Comparison of ENCODE assay signal across 10 cellular contexts in genomic region chr10:27746364-27747095, GRCh38. TPM values are rescaled to one million over a fixed set of nuclear protein-coding genes. Genes with fewer than 3 reads are reported as not detected.
DNase-seq lines count a peak whose midpoint lies in the region; ATAC-seq and TF ChIP-seq lines count a peak whose summit lies in the region.
"Had no signal": no experiment of that assay in that cellular context is flagged by ENCODE, and none has a peak within 500 bp of the region (broad histone marks: within the 10 kb centered on the region; RNA-seq: fewer than 3 reads in every experiment).

No MANE protein-coding gene starts in this region.

- no peak for DNase-seq in left ventricle myocardium inferior
- no peak for DNase-seq in cardiac septum (ENCODE audit: low spot score)
- DNase-seq in naive B cell, result no peak
- DNase-seq in uterus, result no peak
- no peak for DNase-seq in NCI-H69 (lab: John Stamatoyannopoulos, UW)
- DNase-seq in globus pallidus (ENCODE audit: low spot score), result no peak
- DNase-seq in Kasumi-1 (lab: John Stamatoyannopoulos, UW), result no peak
- DNase-seq: DMS 273 treated with DMSO at 0.1 percent for 48 hours had no signal

- H3K4me1 Mint-ChIP-seq in brain (peaks cover 34% of the 10 kb centered on the region), naive B cell (peaks cover 23 to 47% (median 37%) of the 10 kb centered on the region in 3 donors)

- H3K4me3 Mint-ChIP-seq in brain, result peak overlapping the region; percentile 79 to 88 (median 85)
- H3K4me3 Mint-ChIP-seq in naive B cell, result peak overlapping the region in 7 of 8 donors; percentile 26 to 73 (median 62)

- H3K27ac ChIP-seq in left ventricle myocardium inferior (replicated peaks) (no peak overlapping the region), uterus (no peak overlapping the region)

- H3K36me3 ChIP-seq in left ventricle myocardium inferior (no peaks in the 10 kb centered on the region), uterus (no peaks in the 10 kb centered on the region)

- H3K27ac Mint-ChIP-seq in brain (peak overlapping the region in 1 of 5 experiments; percentile 16), naive B cell (peak overlapping the region in 2 of 6 donors; percentile 2 to 37)

- H3K4me1 ChIP-seq in left ventricle myocardium inferior, result peaks cover 55% of the 10 kb centered on the region
- H3K4me1 ChIP-seq in uterus, result peaks cover 4 to 21% of the 10 kb centered on the region in 2 donors

- intact Hi-C loops in left ventricle myocardium inferior (cut with micrococcal nuclease), result no loop called here
- intact Hi-C loops in cardiac septum (cut with DNase I), result no loop called here
- intact Hi-C loops in uterus (cut with DNase I; ENCODE audit: low total_unique reads), result no loop called here

- no peak for ATAC-seq in naive B cell (ENCODE audit: low read depth in 2 of 2)
- ATAC-seq: K562 had no signal

- no peaks in the 10 kb centered on the region for H3K9me3 ChIP-seq in left ventricle myocardium inferior (replicated peaks)
- no peaks in the 10 kb centered on the region for H3K9me3 ChIP-seq in uterus

- H3K4me3 ChIP-seq in left ventricle myocardium inferior (peak overlapping the region; percentile 81), uterus (peak overlapping the region; percentile 20 to 62)
- H3K4me3 ChIP-seq: K562 had no signal

- TF ChIP-seq CTCF in left ventricle myocardium inferior (IDR thresholded peaks at IDR 0.05; ENCODE audit: borderline replicate concordance), result no peak
- TF ChIP-seq CTCF in brain (conservative IDR thresholded peaks at IDR 0.05), result no peak
- TF ChIP-seq CTCF in uterus (IDR thresholded peaks at IDR 0.05), result no peak

- no peak for TF ChIP-seq POLR2A in uterus (IDR thresholded peaks at IDR 0.05)

- no peaks in the 10 kb centered on the region for H3K36me3 Mint-ChIP-seq in brain
- no peaks in the 10 kb centered on the region for H3K36me3 Mint-ChIP-seq in naive B cell

- H3K9me3 Mint-ChIP-seq in brain (peaks cover 0 to 3% (median 0%) of the 10 kb centered on the region in 5 experiments), naive B cell (peaks cover 0 to 2% (median 0%) of the 10 kb centered on the region in 7 donors)

- H3K27me3 Mint-ChIP-seq in brain (peaks cover 96% of the 10 kb centered on the region), naive B cell (peaks cover 58 to 86% (median 72%) of the 10 kb centered on the region in 3 donors)

- H3K27me3 ChIP-seq in left ventricle myocardium inferior (ENCODE audit: low read depth) (peaks cover 100% of the 10 kb centered on the region), uterus (peaks cover 20 to 30% of the 10 kb centered on the region in 2 donors)

RNA-seq across cellular contexts. Expression of gene MKX, which starts 0.9 kb away (rescaled TPM):
- total RNA-seq in left ventricle myocardium inferior (0.22 TPM), cardiac septum (0.16 TPM), uterus (1 to 10 TPM; 4.4 to 7.6 (median 5.4) TPM)
- polyA plus RNA-seq in brain (ENCODE audit: insufficient read depth, low read depth, low replicate concordance) (0.61 TPM), naive B cell (ENCODE audit: low read depth in 6 of 6) (not detected)
